Comparison of ENCODE assay signal across 8 cellular contexts in genomic region chr1:160260436-160261382, GRCh38. TPM values are rescaled to one million over a fixed set of nuclear protein-coding genes. Genes with fewer than 3 reads are reported as not detected.
A peak's percentile ranks its signal among the peaks of the same experiment; 100 is the strongest.
DNase-seq lines count a peak whose midpoint lies in the region; ATAC-seq, FAIRE-seq and TF ChIP-seq lines count a peak whose summit lies in the region.

No MANE protein-coding gene starts in this region.

- TF ChIP-seq EP300 in A549 (IDR thresholded peaks at IDR 0.05) = no peak

- H3K4me3 Mint-ChIP-seq in endothelial cell (ENCODE audit: unreplicated experiment) = peak overlapping the region; percentile 99

- POLR2A ChIA-PET in A549 (lab: Yijun Ruan, JAX) = interaction anchor here (0.8 to 3.7 kb wide), 2 partner anchors 9 to 140 kb away, joined by 3 to 22 read pairs; partner anchors contain the start of gene VANGL2

- CTCF ChIA-PET in A549 (lab: Yijun Ruan, JAX) = interaction anchor here (0.9 to 7.1 kb wide), 7 partner anchors 8 to 214 kb away, joined by 3 to 63 read pairs (median 6); no protein-coding TSS in a partner anchor

- TF ChIP-seq CTCF in A549 (IDR thresholded peaks at IDR 0.05) = no peak
- no peak for TF ChIP-seq CTCF in endothelial cell (IDR thresholded peaks at IDR 0.05; ENCODE audit: unreplicated experiment)

- 61% methylated on average over 6 of the region's 6 CpGs for WGBS in A549 (ENCODE audit: missing lambda C conversion rate)

- H3K27ac Mint-ChIP-seq in endothelial cell (ENCODE audit: unreplicated experiment) = peak overlapping the region; percentile 99

- no peak for TF ChIP-seq POLR2A in A549 (IDR thresholded peaks at IDR 0.05; ENCODE audit: low read length)

- ATAC-seq in A549 = no peak
- ATAC-seq in GM21737 (IDR thresholded peaks at IDR 0.05; ENCODE audit: unreplicated experiment) = no peak
- no peak for ATAC-seq in HG02571 (IDR thresholded peaks at IDR 0.05; ENCODE audit: unreplicated experiment)

- no peaks in the 10 kb centered on the region for H3K9me3 Mint-ChIP-seq in endothelial cell (ENCODE audit: unreplicated experiment)

- peaks cover 8% of the 10 kb centered on the region for H3K27me3 Mint-ChIP-seq in endothelial cell (ENCODE audit: unreplicated experiment)

- H3K36me3 Mint-ChIP-seq in endothelial cell (ENCODE audit: low read depth, unreplicated experiment) = peaks cover 9% of the 10 kb centered on the region

- H3K9me3 ChIP-seq in A549 = no peaks in the 10 kb centered on the region

- H3K4me1 Mint-ChIP-seq in endothelial cell (ENCODE audit: unreplicated experiment) = peaks cover 27% of the 10 kb centered on the region

- H3K4me2 ChIP-seq in A549 = peak overlapping the region; percentile 92

- H3K4me3 ChIP-seq in A549 (peak overlapping the region; percentile 83), GM08714 (ENCODE audit: low read length) (peak overlapping the region; percentile 95)

- TF ChIP-seq RAD21 in A549 (conservative IDR thresholded peaks at IDR 0.05 in 1 of 2, IDR thresholded peaks at IDR 0.05 in 1 of 2) = no peak

- H3K4me1 ChIP-seq in A549 = peaks cover 45% of the 10 kb centered on the region

- DNase-seq in A549 (ENCODE audit: low read depth in 1 of 2, low spot score in 1 of 2) (no peak), RCC 7860 (ENCODE audit: low spot score) (peak; percentile 79), endothelial cell (ENCODE audit: low spot score) (no peak), non-pigmented ciliary epithelial cell (ENCODE audit: low read depth) (peak; percentile 87)
- no peak for DNase-seq in activated effector memory CD4-positive, alpha-beta T cell treated with Interleukin-2 at 50 U/mL for 16 hours

- FAIRE-seq in A549 (lab: Jason Lieb, UNC) (no peak), RCC 7860 (lab: Jason Lieb, UNC) (peak; percentile 82)

- H3K27ac ChIP-seq in A549 = peak overlapping the region; percentile 96 to 99

TF ChIP-seq in A549, 52 proteins besides CTCF, POLR2A, EP300 and RAD21:
- no peak for TF ChIP-seq NPAS2 (CRISPR knock-in tag; IDR thresholded peaks at IDR 0.05; ENCODE audit: borderline replicate concordance)
- no peak for TF ChIP-seq CBX8 (IDR thresholded peaks at IDR 0.05)
- no peak for TF ChIP-seq ESRRA (IDR thresholded peaks at IDR 0.05; ENCODE audit: borderline replicate concordance, low read length)
- TF ChIP-seq ATOH8 (CRISPR knock-in tag; IDR thresholded peaks at IDR 0.05; ENCODE audit: low read depth) = no peak

RNA-seq across cellular contexts. Expression of gene DCAF8, which starts 1.6 kb away (rescaled TPM):
- 103 and 113 TPM in 2 replicates for polyA plus RNA-seq in A549 (2011; rRNA removed)
- polyA plus RNA-seq in A549 (2012; cell fraction: cytosol; rRNA removed) = 47.7 TPM in 2 replicates
- polyA plus RNA-seq in A549 (2012; cell fraction: nucleus; rRNA removed) = 192 and 224 TPM in 2 replicates
- 67.4 to 69.8 TPM (median 69.8 TPM) in 3 replicates for polyA plus RNA-seq in A549 (2017; fragmentation: RNase III; extraction: RNeasy Plus Mini Kit Qiagen cat#74134 plus additional on column Dnase treatment)
- polyA minus RNA-seq in A549 (2011; rRNA and poly(A)+ RNA removed) = 85.5 and 94.8 TPM in 2 replicates
- 134 TPM for total RNA-seq in endothelial cell (ENCODE audit: unreplicated experiment)

RNA-seq across cellular contexts. Expression of gene PEX19, which starts 24.2 kb away (rescaled TPM):
- polyA plus RNA-seq in A549 (2011; rRNA removed) = 54.3 and 56.7 TPM in 2 replicates
- polyA plus RNA-seq in A549 (2012; cell fraction: cytosol; rRNA removed) = 15.1 and 17.6 TPM in 2 replicates
- polyA plus RNA-seq in A549 (2012; cell fraction: nucleus; rRNA removed) = 8.3 and 10.2 TPM in 2 replicates
- 23.6 to 25.1 TPM (median 24.8 TPM) in 3 replicates for polyA plus RNA-seq in A549 (2017; fragmentation: RNase III; extraction: RNeasy Plus Mini Kit Qiagen cat#74134 plus additional on column Dnase treatment)
- polyA minus RNA-seq in A549 (2011; rRNA and poly(A)+ RNA removed) = 32.1 and 33.0 TPM in 2 replicates
- total RNA-seq in endothelial cell (ENCODE audit: unreplicated experiment) = 61.7 TPM

RNA-seq across cellular contexts. Expression of gene PEA15, which starts 55.5 kb away (rescaled TPM):
- polyA plus RNA-seq in A549 (2011; rRNA removed) (115 and 130 TPM in 2 replicates), A549 (2017; fragmentation: RNase III; extraction: RNeasy Plus Mini Kit Qiagen cat#74134 plus additional on column Dnase treatment) (136 to 157 TPM (median 150 TPM) in 3 replicates)
- polyA plus RNA-seq in A549 (2012; cell fraction: cytosol; rRNA removed) = 149 and 158 TPM in 2 replicates
- polyA plus RNA-seq in A549 (2012; cell fraction: nucleus; rRNA removed) = 53.6 and 58.6 TPM in 2 replicates
- 73.9 and 80.8 TPM in 2 replicates for polyA minus RNA-seq in A549 (2011; rRNA and poly(A)+ RNA removed)
- total RNA-seq in endothelial cell (ENCODE audit: unreplicated experiment) = 593 TPM

Comparison
In these comparisons a context has a peak if more than half of its experiments do, and no peak if none do; other contexts are left out.
1. DNase-seq: peak in RCC 7860 (single experiment) and non-pigmented ciliary epithelial cell (single experiment); none in A549 (0 of 2), endothelial cell (single experiment) and activated effector memory CD4-positive, alpha-beta T cell treated with Interleukin-2 at 50 U/mL for 16 hours (single experiment).